1 cellular context compared by ENCODE assay signal in the genomic region with DNA sequence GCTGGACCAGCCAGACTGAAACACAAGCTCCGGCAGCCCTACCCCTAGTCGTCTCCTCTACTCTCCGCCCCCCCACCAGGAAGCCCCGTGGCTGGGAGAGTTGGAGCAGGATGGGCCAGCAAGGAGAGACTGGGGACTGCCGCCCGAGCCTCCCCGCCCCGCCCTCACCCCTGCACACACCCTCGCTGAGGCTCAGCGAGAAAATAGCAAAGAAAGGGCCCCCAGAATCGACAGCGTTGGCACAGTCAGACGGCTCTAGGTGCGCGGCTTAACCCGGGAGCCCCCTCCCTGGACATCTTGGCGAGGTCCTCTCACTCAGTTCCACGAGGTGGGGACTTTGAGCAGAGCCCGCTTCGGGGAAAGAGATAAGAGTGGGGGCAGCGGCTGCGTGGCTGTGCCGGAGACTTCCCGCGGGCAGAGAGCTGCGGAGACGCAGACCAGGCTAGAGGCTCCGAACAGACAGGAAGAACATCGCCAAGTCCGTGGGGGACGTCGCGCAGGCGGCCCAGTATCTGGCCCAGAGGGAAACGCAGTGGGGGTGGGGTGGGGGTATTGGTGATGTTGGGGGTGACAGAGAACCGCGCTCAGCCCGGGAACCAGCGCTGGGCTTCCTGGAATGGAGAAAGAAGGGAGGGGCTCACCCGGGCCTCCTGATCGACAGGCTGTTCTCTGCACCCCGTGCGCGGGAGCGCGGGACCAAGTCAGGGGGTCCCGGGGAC.
TF ChIP-seq lines count a peak whose summit lies in the region.

No MANE protein-coding gene starts in this region.

TF ChIP-seq in SK-N-SH treated with all-trans-retinoic acid at 6 μM for 48 hours, 23 proteins besides CTCF, POLR2A, EP300 and RAD21 (continued from another document):
- TF ChIP-seq, protein P1, sequence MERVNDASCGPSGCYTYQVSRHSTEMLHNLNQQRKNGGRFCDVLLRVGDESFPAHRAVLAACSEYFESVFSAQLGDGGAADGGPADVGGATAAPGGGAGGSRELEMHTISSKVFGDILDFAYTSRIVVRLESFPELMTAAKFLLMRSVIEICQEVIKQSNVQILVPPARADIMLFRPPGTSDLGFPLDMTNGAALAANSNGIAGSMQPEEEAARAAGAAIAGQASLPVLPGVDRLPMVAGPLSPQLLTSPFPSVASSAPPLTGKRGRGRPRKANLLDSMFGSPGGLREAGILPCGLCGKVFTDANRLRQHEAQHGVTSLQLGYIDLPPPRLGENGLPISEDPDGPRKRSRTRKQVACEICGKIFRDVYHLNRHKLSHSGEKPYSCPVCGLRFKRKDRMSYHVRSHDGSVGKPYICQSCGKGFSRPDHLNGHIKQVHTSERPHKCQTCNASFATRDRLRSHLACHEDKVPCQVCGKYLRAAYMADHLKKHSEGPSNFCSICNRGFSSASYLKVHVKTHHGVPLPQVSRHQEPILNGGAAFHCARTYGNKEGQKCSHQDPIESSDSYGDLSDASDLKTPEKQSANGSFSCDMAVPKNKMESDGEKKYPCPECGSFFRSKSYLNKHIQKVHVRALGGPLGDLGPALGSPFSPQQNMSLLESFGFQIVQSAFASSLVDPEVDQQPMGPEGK (CRISPR knock-in tag; IDR thresholded peaks at IDR 0.05; ENCODE audit: borderline replicate concordance), result no peak
- TF ChIP-seq ZFP3 (CRISPR knock-in tag; IDR thresholded peaks at IDR 0.05), result no peak
- TF ChIP-seq, protein P2, sequence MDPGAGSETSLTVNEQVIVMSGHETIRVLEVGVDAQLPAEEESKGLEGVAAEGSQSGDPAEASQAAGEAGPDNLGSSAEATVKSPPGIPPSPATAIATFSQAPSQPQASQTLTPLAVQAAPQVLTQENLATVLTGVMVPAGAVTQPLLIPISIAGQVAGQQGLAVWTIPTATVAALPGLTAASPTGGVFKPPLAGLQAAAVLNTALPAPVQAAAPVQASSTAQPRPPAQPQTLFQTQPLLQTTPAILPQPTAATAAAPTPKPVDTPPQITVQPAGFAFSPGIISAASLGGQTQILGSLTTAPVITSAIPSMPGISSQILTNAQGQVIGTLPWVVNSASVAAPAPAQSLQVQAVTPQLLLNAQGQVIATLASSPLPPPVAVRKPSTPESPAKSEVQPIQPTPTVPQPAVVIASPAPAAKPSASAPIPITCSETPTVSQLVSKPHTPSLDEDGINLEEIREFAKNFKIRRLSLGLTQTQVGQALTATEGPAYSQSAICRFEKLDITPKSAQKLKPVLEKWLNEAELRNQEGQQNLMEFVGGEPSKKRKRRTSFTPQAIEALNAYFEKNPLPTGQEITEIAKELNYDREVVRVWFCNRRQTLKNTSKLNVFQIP (CRISPR knock-in tag; IDR thresholded peaks at IDR 0.05; ENCODE audit: borderline replicate concordance, low read depth), result no peak
- TF ChIP-seq GLIS3 (CRISPR knock-in tag; IDR thresholded peaks at IDR 0.05), result no peak
- TF ChIP-seq TCF4 (CRISPR knock-in tag; IDR thresholded peaks at IDR 0.05; ENCODE audit: borderline replicate concordance), result no peak
- TF ChIP-seq, protein P3, sequence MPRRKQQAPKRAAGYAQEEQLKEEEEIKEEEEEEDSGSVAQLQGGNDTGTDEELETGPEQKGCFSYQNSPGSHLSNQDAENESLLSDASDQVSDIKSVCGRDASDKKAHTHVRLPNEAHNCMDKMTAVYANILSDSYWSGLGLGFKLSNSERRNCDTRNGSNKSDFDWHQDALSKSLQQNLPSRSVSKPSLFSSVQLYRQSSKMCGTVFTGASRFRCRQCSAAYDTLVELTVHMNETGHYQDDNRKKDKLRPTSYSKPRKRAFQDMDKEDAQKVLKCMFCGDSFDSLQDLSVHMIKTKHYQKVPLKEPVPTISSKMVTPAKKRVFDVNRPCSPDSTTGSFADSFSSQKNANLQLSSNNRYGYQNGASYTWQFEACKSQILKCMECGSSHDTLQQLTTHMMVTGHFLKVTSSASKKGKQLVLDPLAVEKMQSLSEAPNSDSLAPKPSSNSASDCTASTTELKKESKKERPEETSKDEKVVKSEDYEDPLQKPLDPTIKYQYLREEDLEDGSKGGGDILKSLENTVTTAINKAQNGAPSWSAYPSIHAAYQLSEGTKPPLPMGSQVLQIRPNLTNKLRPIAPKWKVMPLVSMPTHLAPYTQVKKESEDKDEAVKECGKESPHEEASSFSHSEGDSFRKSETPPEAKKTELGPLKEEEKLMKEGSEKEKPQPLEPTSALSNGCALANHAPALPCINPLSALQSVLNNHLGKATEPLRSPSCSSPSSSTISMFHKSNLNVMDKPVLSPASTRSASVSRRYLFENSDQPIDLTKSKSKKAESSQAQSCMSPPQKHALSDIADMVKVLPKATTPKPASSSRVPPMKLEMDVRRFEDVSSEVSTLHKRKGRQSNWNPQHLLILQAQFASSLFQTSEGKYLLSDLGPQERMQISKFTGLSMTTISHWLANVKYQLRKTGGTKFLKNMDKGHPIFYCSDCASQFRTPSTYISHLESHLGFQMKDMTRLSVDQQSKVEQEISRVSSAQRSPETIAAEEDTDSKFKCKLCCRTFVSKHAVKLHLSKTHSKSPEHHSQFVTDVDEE (CRISPR knock-in tag; IDR thresholded peaks at IDR 0.05), result no peak
